Comparison of ENCODE assay signal across 29 cellular contexts in the genomic region with DNA sequence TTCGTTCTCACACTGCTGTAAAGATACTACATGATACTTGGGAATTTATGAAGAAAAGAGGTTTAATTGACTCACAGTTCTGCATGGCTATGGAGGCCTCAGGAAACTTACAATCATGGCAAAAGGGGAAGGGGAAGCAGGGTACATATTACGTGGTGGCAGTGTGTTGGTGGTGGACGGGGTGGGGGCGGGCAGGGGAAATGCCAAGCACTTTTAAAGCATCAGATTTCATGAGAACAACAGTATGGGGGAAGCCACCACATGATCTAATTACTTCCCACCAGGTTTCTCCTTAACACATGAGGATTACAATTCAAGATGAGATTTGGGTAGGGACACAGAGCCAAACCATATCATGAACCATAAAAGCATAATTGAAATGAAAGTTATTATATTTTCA.
"Had no signal": no experiment of that assay in that cellular context is flagged by ENCODE, and none has a peak within 500 bp of the region (broad histone marks: within the 10 kb centered on the region; RNA-seq: fewer than 3 reads in every experiment).

No MANE protein-coding gene starts in this region.

- H3K4me3 Mint-ChIP-seq: natural killer cell; nephron; neural progenitor cell; stimulated activated effector memory CD8-positive, alpha-beta T cell treated with anti-CD3 and anti-CD28 coated beads, Interleukin-12 subunit alpha, Interleukin-12 subunit beta, amount 100 ng/mL, for 72 hours; stimulated activated naive B cell treated with anti-CD40 and anti-IgM and Interleukin-4, amounts not matched to agents 10 μg/mL and 1 μg/mL and 100 μg/mL, for 72 hours; stimulated activated naive CD8-positive, alpha-beta T cell treated with anti-CD3 and anti-CD28 coated beads, Interleukin-15, Interleukin-2, amounts not matched to agents 100 ng/mL and 50 ng/mL, for 24 hours had no signal

- H3K27ac ChIP-seq: neural progenitor cell, ovary, parathyroid adenoma, psoas muscle, right lobe of liver, sigmoid colon, stomach, thoracic aorta, thyroid gland, tibial nerve, upper lobe of left lung, vagina had no signal

- H3K9ac ChIP-seq: neural progenitor cell, parathyroid adenoma had no signal

- H3K36me3 Mint-ChIP-seq: natural killer cell; neural progenitor cell; stimulated activated effector memory CD8-positive, alpha-beta T cell treated with anti-CD3 and anti-CD28 coated beads, Interleukin-12 subunit alpha, Interleukin-12 subunit beta, amount 100 ng/mL, for 72 hours; stimulated activated naive B cell treated with anti-CD40 and anti-IgM and Interleukin-4, amounts not matched to agents 10 μg/mL and 1 μg/mL and 100 μg/mL, for 72 hours had no signal

- H3K36me3 ChIP-seq: neural progenitor cell, ovary, right lobe of liver, sigmoid colon, stomach, thoracic aorta, thyroid gland, tibial nerve, upper lobe of left lung, vagina had no signal

- H3K4me1 ChIP-seq: neural progenitor cell, parathyroid adenoma, psoas muscle, right lobe of liver, sigmoid colon, stomach, thyroid gland, tibial nerve, upper lobe of left lung had no signal

- H3K27me3 ChIP-seq: neural progenitor cell, ovary, right lobe of liver, sigmoid colon, stomach, thyroid gland, tibial nerve, vagina had no signal

- H3K4me1 Mint-ChIP-seq: natural killer cell; stimulated activated effector memory CD8-positive, alpha-beta T cell treated with anti-CD3 and anti-CD28 coated beads, Interleukin-12 subunit alpha, Interleukin-12 subunit beta, amount 100 ng/mL, for 72 hours had no signal

- H3K27ac Mint-ChIP-seq: natural killer cell; nephron; neural progenitor cell; progenitor cell of endocrine pancreas; stimulated activated effector memory CD8-positive, alpha-beta T cell treated with anti-CD3 and anti-CD28 coated beads, Interleukin-12 subunit alpha, Interleukin-12 subunit beta, amount 100 ng/mL, for 72 hours; stimulated activated naive B cell treated with anti-CD40 and anti-IgM and Interleukin-4, amounts not matched to agents 10 μg/mL and 1 μg/mL and 100 μg/mL, for 72 hours; stimulated activated naive CD8-positive, alpha-beta T cell treated with anti-CD3 and anti-CD28 coated beads, Interleukin-15, Interleukin-2, amounts not matched to agents 100 ng/mL and 50 ng/mL, for 24 hours had no signal

- FAIRE-seq: small intestine, urothelium cell line had no signal

- H3K4me3 ChIP-seq: neural progenitor cell, ovary, psoas muscle, right lobe of liver, sigmoid colon, stomach, thoracic aorta, thyroid gland, tibial nerve, upper lobe of left lung, vagina had no signal

- H3K9me3 Mint-ChIP-seq: natural killer cell; stimulated activated naive CD8-positive, alpha-beta T cell treated with anti-CD3 and anti-CD28 coated beads, Interleukin-15, Interleukin-2, amounts not matched to agents 100 ng/mL and 50 ng/mL, for 24 hours had no signal

- DNase-seq: natural killer cell; occipital lobe; ovary; posterior cingulate gyrus; psoas muscle; right cardiac atrium; right lobe of liver; sigmoid colon; small intestine; stimulated activated CD4-positive, alpha-beta T cell treated with anti-CD3 and anti-CD28 coated beads, Interleukin-15, amount 100 ng/mL, for 24 hours; stimulated activated CD4-positive, alpha-beta T cell treated with anti-CD3 and anti-CD28 coated beads, Interleukin-2, amount 100 ng/mL, for 24 hours; stimulated activated CD4-positive, alpha-beta T cell treated with anti-CD3 and anti-CD28 coated beads, Interleukin-2, amount 100 ng/mL, for 48 hours; stimulated activated CD4-positive, alpha-beta T cell treated with anti-CD3 and anti-CD28 coated beads, Interleukin-4, amount 100 ng/mL, for 24 hours; stimulated activated naive B cell treated with anti-CD40 and anti-IgM and Interleukin-4, amounts not matched to agents 10 μg/mL and 1 μg/mL and 100 μg/mL, for 72 hours; stimulated activated naive CD4-positive, alpha-beta T cell treated with Interleukin-2 at 50 U/mL for 16 hours; stomach; thyroid gland; trophoblast cell; upper lobe of left lung had no signal

- H3K9me3 ChIP-seq: ovary, psoas muscle, right lobe of liver, sigmoid colon, thoracic aorta, thyroid gland, upper lobe of left lung, vagina had no signal
